ENCODE assay signal across 9 cellular contexts in the genomic region with DNA sequence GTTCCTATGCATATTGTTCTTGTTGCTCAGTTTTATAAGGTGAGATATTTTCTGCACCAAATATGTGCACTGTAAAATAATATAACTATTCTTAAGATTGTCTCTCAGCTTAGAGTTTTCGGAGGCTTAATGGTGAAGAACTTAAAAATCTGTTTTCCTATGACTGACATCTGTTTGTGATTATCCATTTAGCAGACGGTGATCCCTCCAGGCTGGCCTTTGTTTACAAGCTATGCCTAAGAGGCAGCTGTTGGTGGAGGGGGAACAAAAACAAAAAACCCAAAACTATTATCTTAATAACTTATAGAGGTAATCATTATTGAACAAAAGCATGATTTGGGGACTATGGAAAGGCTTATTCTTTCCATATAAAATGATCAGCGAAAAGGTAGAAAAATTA. TPM values are rescaled to one million over a fixed set of nuclear protein-coding genes. Genes with fewer than 3 reads are reported as not detected.
DNase-seq lines count a peak whose midpoint lies in the region; ATAC-seq and TF ChIP-seq lines count a peak whose summit lies in the region.
"Had no signal": no experiment of that assay in that cellular context is flagged by ENCODE, and none has a peak within 500 bp of the region (broad histone marks: within the 10 kb centered on the region; RNA-seq: fewer than 3 reads in every experiment).

No MANE protein-coding gene starts in this region.

- H3K9me3 Mint-ChIP-seq in stimulated activated naive CD8-positive, alpha-beta T cell treated with anti-CD3 and anti-CD28 coated beads, Interleukin-15, Interleukin-2, amounts not matched to agents 100 ng/mL and 50 ng/mL, for 24 hours: peaks cover 3% of the 10 kb centered on the region
- no peaks in the 10 kb centered on the region for H3K9me3 Mint-ChIP-seq in activated CD4-positive, alpha-beta memory T cell treated with anti-CD3 and anti-CD28 coated beads, Interleukin-2, amount 10 ng/mL, durations not matched to agents 7 days and 5 days

- 49% methylated on average over 3 of the region's 3 CpGs for WGBS in hepatocyte (ENCODE audit: low lambda C conversion rate, missing lambda C conversion rate)

- no peaks in the 10 kb centered on the region for H3K36me3 Mint-ChIP-seq in stimulated activated naive CD8-positive, alpha-beta T cell treated with anti-CD3 and anti-CD28 coated beads, Interleukin-15, Interleukin-2, amounts not matched to agents 100 ng/mL and 50 ng/mL, for 24 hours (ENCODE audit: low read depth)
- H3K36me3 Mint-ChIP-seq in activated CD4-positive, alpha-beta memory T cell treated with anti-CD3 and anti-CD28 coated beads, Interleukin-2, amount 10 ng/mL, durations not matched to agents 7 days and 5 days (ENCODE audit: low read depth): peaks cover 21% of the 10 kb centered on the region

- H3K36me3 ChIP-seq in hepatocyte (replicated peaks; ENCODE audit: insufficient read depth, low read depth): no peaks in the 10 kb centered on the region

- CTCF ChIA-PET in activated CD4-positive, alpha-beta memory T cell treated with anti-CD3 and anti-CD28 coated beads, Interleukin-2, amount 10 ng/mL, durations not matched to agents 7 days and 5 days (lab: Charles Lee): interaction anchor here (1.2 to 2.5 kb wide), 9 partner anchors 18 to 322 kb away, joined by 3 to 17 read pairs (median 3); partner anchors contain the start of genes CD274 and ERMP1

- DNase-seq in stimulated activated naive CD8-positive, alpha-beta T cell treated with anti-CD3 and anti-CD28 coated beads, Interleukin-15, Interleukin-2, amounts not matched to agents 100 U/mL and 50 U/mL, for 24 hours: no peak
- DNase-seq in activated CD4-positive, alpha-beta memory T cell treated with anti-CD3 and anti-CD28 coated beads, Interleukin-2, amount 10 ng/mL, durations not matched to agents 7 days and 5 days: no peak
- DNase-seq in hepatocyte (ENCODE audit: low spot score): no peak
- DNase-seq in AG20443 (ENCODE audit: low spot score): no peak
- no peak for DNase-seq in 8988T
- DNase-seq: DND-41 had no signal

- H3K9me3 ChIP-seq in hepatocyte (ENCODE audit: low read depth): no peaks in the 10 kb centered on the region

- H3K79me2 ChIP-seq in hepatocyte: no peaks in the 10 kb centered on the region

- POLR2A ChIA-PET in activated CD4-positive, alpha-beta memory T cell treated with anti-CD3 and anti-CD28 coated beads, Interleukin-2, amount 10 ng/mL, durations not matched to agents 7 days and 5 days (lab: Charles Lee): interaction anchor here (0.9 to 2.7 kb wide), 19 partner anchors 7 to 771 kb away, joined by 3 to 31 read pairs (median 9); partner anchors contain the start of genes CD274, PLGRKT and RIC1

- ATAC-seq in stimulated activated naive CD8-positive, alpha-beta T cell treated with anti-CD3 and anti-CD28 coated beads, Interleukin-15, Interleukin-2, amounts not matched to agents 100 U/mL and 50 U/mL, for 24 hours: no peak
- ATAC-seq in GM18907 (IDR thresholded peaks at IDR 0.05; ENCODE audit: unreplicated experiment): no peak
- ATAC-seq in GM21381 (IDR thresholded peaks at IDR 0.05; ENCODE audit: unreplicated experiment): no peak

- no peak for TF ChIP-seq CTCF in hepatocyte (IDR thresholded peaks at IDR 0.05; ENCODE audit: poor library complexity)

- peak overlapping the region; percentile 90 for H3K27ac Mint-ChIP-seq in stimulated activated naive CD8-positive, alpha-beta T cell treated with anti-CD3 and anti-CD28 coated beads, Interleukin-15, Interleukin-2, amounts not matched to agents 100 ng/mL and 50 ng/mL, for 24 hours
- H3K27ac Mint-ChIP-seq in activated CD4-positive, alpha-beta memory T cell treated with anti-CD3 and anti-CD28 coated beads, Interleukin-2, amount 10 ng/mL, durations not matched to agents 7 days and 5 days: peak overlapping the region; percentile 95

- H3K4me3 ChIP-seq in hepatocyte: no peak overlapping the region

- no peaks in the 10 kb centered on the region for H4K20me1 ChIP-seq in hepatocyte (ENCODE audit: insufficient read depth, poor library complexity, severe bottlenecking)

- H2AFZ ChIP-seq in hepatocyte: no peak overlapping the region

- H3K27ac ChIP-seq in hepatocyte: peak overlapping the region; percentile 58

- no peaks in the 10 kb centered on the region for H3K27me3 ChIP-seq in hepatocyte

- H3K4me1 Mint-ChIP-seq in stimulated activated naive CD8-positive, alpha-beta T cell treated with anti-CD3 and anti-CD28 coated beads, Interleukin-15, Interleukin-2, amounts not matched to agents 100 ng/mL and 50 ng/mL, for 24 hours (ENCODE audit: low read depth): peaks cover 52% of the 10 kb centered on the region
- peaks cover 60% of the 10 kb centered on the region for H3K4me1 Mint-ChIP-seq in activated CD4-positive, alpha-beta memory T cell treated with anti-CD3 and anti-CD28 coated beads, Interleukin-2, amount 10 ng/mL, durations not matched to agents 7 days and 5 days

- H3K27me3 Mint-ChIP-seq in stimulated activated naive CD8-positive, alpha-beta T cell treated with anti-CD3 and anti-CD28 coated beads, Interleukin-15, Interleukin-2, amounts not matched to agents 100 ng/mL and 50 ng/mL, for 24 hours: no peaks in the 10 kb centered on the region
- H3K27me3 Mint-ChIP-seq in activated CD4-positive, alpha-beta memory T cell treated with anti-CD3 and anti-CD28 coated beads, Interleukin-2, amount 10 ng/mL, durations not matched to agents 7 days and 5 days: no peaks in the 10 kb centered on the region

- no peaks in the 10 kb centered on the region for H3K9me2 ChIP-seq in hepatocyte (replicated peaks; ENCODE audit: insufficient read depth)

- H3K4me1 ChIP-seq in hepatocyte (ENCODE audit: insufficient read depth): no peaks in the 10 kb centered on the region

- H3K4me3 Mint-ChIP-seq in stimulated activated naive CD8-positive, alpha-beta T cell treated with anti-CD3 and anti-CD28 coated beads, Interleukin-15, Interleukin-2, amounts not matched to agents 100 ng/mL and 50 ng/mL, for 24 hours: peak overlapping the region; percentile 65
- peak overlapping the region; percentile 80 for H3K4me3 Mint-ChIP-seq in activated CD4-positive, alpha-beta memory T cell treated with anti-CD3 and anti-CD28 coated beads, Interleukin-2, amount 10 ng/mL, durations not matched to agents 7 days and 5 days

- H3K4me2 ChIP-seq in hepatocyte: peak overlapping the region; percentile 41

RNA-seq across cellular contexts. Expression of gene PDCD1LG2, which starts 0.7 kb away (rescaled TPM):
- total RNA-seq in activated CD4-positive, alpha-beta memory T cell treated with anti-CD3 and anti-CD28 coated beads, Interleukin-2, amount 10 ng/mL, durations not matched to agents 7 days and 5 days: 1 to 10 TPM; 4.1 to 4.8 TPM
- not detected in 2 replicates for total RNA-seq in hepatocyte
- polyA plus RNA-seq in hepatocyte: not detected in 2 replicates
